Comparison of ENCODE assay signal across 19 cellular contexts in genomic region chr22:43153916-43154315, GRCh38. TPM values are rescaled to one million over a fixed set of nuclear protein-coding genes. Genes with fewer than 3 reads are reported as not detected.
DNase-seq lines count a peak whose midpoint lies in the region; ATAC-seq and TF ChIP-seq lines count a peak whose summit lies in the region.
"Had no signal": no experiment of that assay in that cellular context is flagged by ENCODE, and none has a peak within 500 bp of the region (broad histone marks: within the 10 kb centered on the region; RNA-seq: fewer than 3 reads in every experiment).

No MANE protein-coding gene starts in this region.

- H3K9me3 ChIP-seq in GM23248 (ENCODE audit: low read depth) (no peaks in the 10 kb centered on the region), Panc1 (ENCODE audit: control insufficient read depth, insufficient read depth, low read depth, low read length) (no peaks in the 10 kb centered on the region), stomach (no peaks in the 10 kb centered on the region)
- H3K9me3 ChIP-seq: ovary, sigmoid colon, SJCRH30 had no signal

- peak overlapping the region; percentile 67 for H3K4me2 ChIP-seq in GM23248 (ENCODE audit: unreplicated experiment)

- H3K27me3 ChIP-seq in GM23248 (replicated peaks; ENCODE audit: insufficient read depth) (no peaks in the 10 kb centered on the region), Panc1 (ENCODE audit: control insufficient read depth, insufficient read depth, low read length) (no peaks in the 10 kb centered on the region), stomach (no peaks in the 10 kb centered on the region)
- H3K27me3 ChIP-seq: ovary, sigmoid colon, SJCRH30 had no signal

- no peaks in the 10 kb centered on the region for H3F3A ChIP-seq in GM23248 (ENCODE audit: insufficient read depth)

- DNase-seq in GM23248 (peak; percentile 28), Panc1 (ENCODE audit: low read depth, low spot score) (no peak), fibroblast of mammary gland (ENCODE audit: low read depth) (peak; percentile 43), stomach (no peak), HPDE6-E6E7 (ENCODE audit: extremely low spot score) (no peak), NCI-H524 treated with DMSO at 0.1 percent for 48 hours (lab: John Stamatoyannopoulos, UW) (no peak), HK-2 (ENCODE audit: unreplicated experiment) (no peak)
- DNase-seq: activated CD4-positive, alpha-beta T cell treated with anti-CD3 and anti-CD28 coated beads for 1 hour; cerebellar nuclear complex; foreskin fibroblast; H7; Kasumi-1; NCI-H187; NCI-H446; ovary; sigmoid colon; SJCRH30; stimulated activated CD4-positive, alpha-beta T cell treated with anti-CD3 and anti-CD28 coated beads, Interleukin-2, amount 100 ng/mL, for 48 hours had no signal

- intact Hi-C loops in Panc1 (cut with micrococcal nuclease; ENCODE audit: unreplicated experiment), result no loop called here
- intact Hi-C loops in stomach (cut with DNase I; ENCODE audit: low total_unique reads), result no loop called here

- TF ChIP-seq CTCF in Panc1 (IDR thresholded peaks at IDR 0.05) (no peak), fibroblast of mammary gland (conservative IDR thresholded peaks at IDR 0.05; ENCODE audit: control insufficient read depth, insufficient read depth, low read depth, low read length) (no peak), stomach (IDR thresholded peaks at IDR 0.05) (no peak)

- H3K27ac ChIP-seq in GM23248, result peak overlapping the region; percentile 22; the same call in 1 of the 2 replicates
- H3K27ac ChIP-seq in Panc1 (ENCODE audit: low read length), result peak overlapping the region; percentile 48; the same call in 1 of the 2 replicates
- peak overlapping the region; percentile 9 to 95 (median 70) for H3K27ac ChIP-seq in stomach
- H3K27ac ChIP-seq: ovary, SJCRH30 had no signal

- TF ChIP-seq EP300 in stomach (IDR thresholded peaks at IDR 0.05), result no peak

- no peak for TF ChIP-seq POLR2A in stomach (IDR thresholded peaks at IDR 0.05)

- peaks cover 74% of the 10 kb centered on the region for H3K79me2 ChIP-seq in GM23248 (ENCODE audit: insufficient read depth)

- no peaks in the 10 kb centered on the region for H3K9me2 ChIP-seq in GM23248 (ENCODE audit: insufficient read depth)

- H3K4me3 ChIP-seq in GM23248 (peak overlapping the region; percentile 48), Panc1 (ENCODE audit: low read depth in 2 of 2, low read length in 2 of 2) (peak overlapping the region; percentile 11 to 35; a peak in 3 of 4 replicates), fibroblast of mammary gland (ENCODE audit: control insufficient read depth, low read depth, low read length) (peak overlapping the region; percentile 25), stomach (peak overlapping the region in 3 of 4 donors; percentile 20 to 84 (median 24))
- H3K4me3 ChIP-seq: ovary, sigmoid colon, SJCRH30 had no signal

- CTCF ChIA-PET in Panc1 (lab: Charles Lee), result no interaction called here

- POLR2A ChIA-PET in Panc1 (lab: Charles Lee), result no interaction called here

- no peak overlapping the region for H2AFZ ChIP-seq in GM23248

- H3K4me1 ChIP-seq in GM23248 (ENCODE audit: insufficient read depth) (peaks cover 15% of the 10 kb centered on the region; the same call in 1 of the 2 replicates), Panc1 (ENCODE audit: control insufficient read depth, insufficient read depth, low read length) (peaks cover 6% of the 10 kb centered on the region; the same call in 1 of the 2 replicates), stomach (peaks cover 30 to 79% (median 72%) of the 10 kb centered on the region in 4 donors)

- no peaks in the 10 kb centered on the region for H3K36me3 ChIP-seq in GM23248 (ENCODE audit: low read depth)
- H3K36me3 ChIP-seq in Panc1 (ENCODE audit: control insufficient read depth, insufficient read depth, low read length), result no peaks in the 10 kb centered on the region
- H3K36me3 ChIP-seq in stomach, result peaks cover 0 to 20% (median 4%) of the 10 kb centered on the region in 4 donors
- H3K36me3 ChIP-seq: ovary, sigmoid colon, SJCRH30 had no signal

- BruUV-seq in Panc1 (replicated peaks; lab: Mats Ljungman, UMichigan), result TSS peak; percentile 54

- in situ Hi-C loops in GM23248 (cut with MboI), result no loop called here
- in situ Hi-C loops in Panc1 (cut with HindIII; ENCODE audit: low pct_unique_long_range_greater_than_20kb, low sequenced_read_pairs), result no loop called here

- ATAC-seq in Panc1 (no peak), GM21723 (IDR thresholded peaks at IDR 0.05; ENCODE audit: unreplicated experiment) (no peak)

- WGBS in GM23248 (ENCODE audit: low coverage in 1 of 2, low lambda C conversion rate in 2 of 2, missing lambda C conversion rate in 2 of 2), 2 experiments, result 51 to 62% methylated on average over 9 of the region's 9 CpGs
- WGBS in stomach, 5 donors, result 36 to 50% (median 42%) methylated on average over 9 of the region's 9 CpGs

- H3K9ac ChIP-seq in GM23248, result peak overlapping the region; percentile 17; the same call in 1 of the 2 replicates

- peaks cover 5% of the 10 kb centered on the region; the same call in 1 of the 2 replicates for H4K20me1 ChIP-seq in GM23248 (ENCODE audit: insufficient read depth)

RNA-seq across cellular contexts. Expression of gene TSPO, which starts 2.6 kb away (rescaled TPM):
- 760 and 970 TPM in 2 replicates for total RNA-seq in GM23248 (2014; rRNA removed; shearing (Covaris generic))
- polyA plus RNA-seq in GM23248 (2016; fragmentation: Nextera tagmentation; extraction: Ambion mirVana) (896 and 938 TPM in 2 replicates), stomach (100 to 1,000 TPM; 323 to 489 (median 362) TPM)
- total RNA-seq in Panc1 (2021; ENCODE audit: unreplicated experiment) (144 TPM), stomach (100 to 1,000 TPM; 198 to 421 (median 397) TPM)
- polyA plus RNA-seq in Panc1 (2012; ENCODE audit: insufficient read length), result 228 TPM

RNA-seq across cellular contexts. Expression of gene MCAT, which starts 10.7 kb away (rescaled TPM):
- total RNA-seq in GM23248 (2014; rRNA removed; shearing (Covaris generic)), result 16.0 and 23.4 TPM in 2 replicates
- polyA plus RNA-seq in GM23248 (2016; fragmentation: Nextera tagmentation; extraction: Ambion mirVana) (17.6 and 18.2 TPM in 2 replicates), stomach (10 to 100 TPM; 17.0 to 24.6 (median 17.8) TPM)
- total RNA-seq in Panc1 (2021; ENCODE audit: unreplicated experiment) (16.3 TPM), stomach (100 to 1,000 TPM in 1 of 5 donors, 10 to 100 TPM in 3, not detected in 1; 11.7 to 197 (median 23.6) TPM)
- 25.1 TPM for polyA plus RNA-seq in Panc1 (2012; ENCODE audit: insufficient read length)

RNA-seq across cellular contexts. Expression of gene TTLL12, which starts 33.0 kb away (rescaled TPM):
- total RNA-seq in GM23248 (2014; rRNA removed; shearing (Covaris generic)), result 42.8 and 43.9 TPM in 2 replicates
- 28.1 and 29.5 TPM in 2 replicates for polyA plus RNA-seq in GM23248 (2016; fragmentation: Nextera tagmentation; extraction: Ambion mirVana)
- total RNA-seq in Panc1 (2021; ENCODE audit: unreplicated experiment), result 26.3 TPM
- 28.8 TPM for polyA plus RNA-seq in Panc1 (2012; ENCODE audit: insufficient read length)
- total RNA-seq in stomach, result 10 to 100 TPM in 4 of 5 donors, 1 to 10 TPM in 1; 4.1 to 64.3 (median 18.7) TPM
- polyA plus RNA-seq in stomach, result 10 to 100 TPM; 27.6 to 45.3 (median 32.7) TPM

RNA-seq across cellular contexts. Expression of gene BIK, which starts 43.4 kb away (rescaled TPM):
- total RNA-seq in GM23248 (2014; rRNA removed; shearing (Covaris generic)), result not detected in 2 replicates
- polyA plus RNA-seq in GM23248 (2016; fragmentation: Nextera tagmentation; extraction: Ambion mirVana) (not detected in 2 replicates), stomach (10 to 100 TPM; 12.8 to 25.5 (median 19.7) TPM)
- total RNA-seq in Panc1 (2021; ENCODE audit: unreplicated experiment) (0.18 TPM), stomach (10 to 100 TPM in 2 of 5 donors, 1 to 10 TPM in 1, not detected in 2; 2.3 to 29.2 (median 13.5) TPM)
- polyA plus RNA-seq in Panc1 (2012; ENCODE audit: insufficient read length), result not detected
- total RNA-seq: sigmoid colon had no signal

Comparison
In these comparisons a context has a peak if more than half of its experiments do, and no peak if none do; other contexts are left out.
1. DNase-seq: peak in GM23248 (single experiment) and fibroblast of mammary gland (single experiment); none in Panc1 (single experiment), stomach (single experiment), HPDE6-E6E7 (single experiment), NCI-H524 treated with DMSO at 0.1 percent for 48 hours (single experiment) and HK-2 (single experiment).
2. Peak in every context shown above with its lines, with median percentiles within 50 percentile points of each other: H3K27ac ChIP-seq and H3K4me3 ChIP-seq.